ENCODE assay signal across 25 cellular contexts in the genomic region with DNA sequence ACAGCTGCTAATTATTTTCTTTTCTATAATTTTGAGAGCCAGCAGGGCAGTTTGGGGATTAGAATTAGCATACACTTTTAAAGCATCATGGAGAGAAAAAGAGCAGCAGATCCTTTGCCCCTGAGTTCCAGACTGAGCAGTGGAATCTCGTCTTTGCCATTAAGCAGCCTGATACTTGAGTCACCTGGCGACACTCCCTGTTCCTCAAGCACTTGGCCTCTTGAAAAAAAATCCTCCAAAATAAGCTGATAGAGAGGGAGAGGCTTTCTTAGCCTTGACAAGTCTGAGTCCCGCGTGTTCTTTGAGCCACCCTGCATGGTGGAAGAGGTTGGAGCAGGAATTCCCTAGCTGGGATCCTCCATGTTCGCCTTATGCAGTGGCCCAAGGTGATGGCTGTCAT.
"Had no signal": no experiment of that assay in that cellular context is flagged by ENCODE, and none has a peak within 500 bp of the region (broad histone marks: within the 10 kb centered on the region; RNA-seq: fewer than 3 reads in every experiment).

No MANE protein-coding gene starts in this region.

- H3K27ac ChIP-seq: ascending aorta, cardiac muscle cell, SJSA1 had no signal

- H3K27me3 ChIP-seq: ascending aorta, cardiac muscle cell, SJSA1 had no signal

- H3K4me2 ChIP-seq: SK-N-SH had no signal

- H3K4me1 ChIP-seq: ascending aorta, SJSA1 had no signal

- ATAC-seq: activated CD8-positive, alpha-beta T cell treated with anti-CD3 and anti-CD28 coated beads for 36 hours; activated T-cell treated with anti-CD3 and anti-CD28 coated beads, Interleukin-2, amount 50 U/mL, for 72 hours; activated T-helper 17 cell treated with anti-CD3 and anti-CD28 coated beads, Interleukin-2, amount 50 U/mL, for 72 hours; Panc1 had no signal

- H3K4me3 ChIP-seq: ascending aorta, cardiac muscle cell, SJSA1 had no signal

- H3K36me3 ChIP-seq: ascending aorta, cardiac muscle cell, SJSA1 had no signal

- H3K9me2 ChIP-seq: SK-N-SH had no signal

- DNase-seq: activated CD4-positive, alpha-beta T cell treated with anti-CD3 and anti-CD28 coated beads, Interleukin-2, amount 10 ng/mL, durations not matched to agents 24 days and 14 days; activated CD4-positive, alpha-beta T cell treated with anti-CD3 and anti-CD28 coated beads, Interleukin-2, amount 50 U/mL, for 4 hours; activated CD8-positive, alpha-beta T cell treated with anti-CD3 and anti-CD28 coated beads for 36 hours; activated effector memory CD4-positive, alpha-beta T cell treated with anti-CD3 and anti-CD28 coated beads, Interleukin-2, amount 50 U/mL, for 16 hours; activated naive CD4-positive, alpha-beta T cell; activated naive CD8-positive, alpha-beta T cell treated with anti-CD3 and anti-CD28 coated beads, Interleukin-2, amount 10 ng/mL, durations not matched to agents 7 days and 5 days; activated T-cell treated with anti-CD3 and anti-CD28 coated beads, Interleukin-2, amount 50 U/mL, for 1 hour; activated T-cell treated with anti-CD3 and anti-CD28 coated beads, Interleukin-2, amount 50 U/mL, for 72 hours; amygdala; Karpas-422; KBM-7; NCI-H1105; NCI-H1417 treated with DMSO at 0.1 percent for 48 hours; NCI-H187 treated with DMSO at 0.1 percent for 48 hours; NCI-H2081; NCI-H2227 treated with DMSO at 0.1 percent for 48 hours; NCI-H446; NCI-H510A treated with DMSO at 0.1 percent for 48 hours; SHP77 treated with DMSO at 0.1 percent for 48 hours; SK-N-SH had no signal

- H3K9me3 ChIP-seq: SK-N-SH had no signal
